ENCODE assay signal across 11 cellular contexts in the genomic region with DNA sequence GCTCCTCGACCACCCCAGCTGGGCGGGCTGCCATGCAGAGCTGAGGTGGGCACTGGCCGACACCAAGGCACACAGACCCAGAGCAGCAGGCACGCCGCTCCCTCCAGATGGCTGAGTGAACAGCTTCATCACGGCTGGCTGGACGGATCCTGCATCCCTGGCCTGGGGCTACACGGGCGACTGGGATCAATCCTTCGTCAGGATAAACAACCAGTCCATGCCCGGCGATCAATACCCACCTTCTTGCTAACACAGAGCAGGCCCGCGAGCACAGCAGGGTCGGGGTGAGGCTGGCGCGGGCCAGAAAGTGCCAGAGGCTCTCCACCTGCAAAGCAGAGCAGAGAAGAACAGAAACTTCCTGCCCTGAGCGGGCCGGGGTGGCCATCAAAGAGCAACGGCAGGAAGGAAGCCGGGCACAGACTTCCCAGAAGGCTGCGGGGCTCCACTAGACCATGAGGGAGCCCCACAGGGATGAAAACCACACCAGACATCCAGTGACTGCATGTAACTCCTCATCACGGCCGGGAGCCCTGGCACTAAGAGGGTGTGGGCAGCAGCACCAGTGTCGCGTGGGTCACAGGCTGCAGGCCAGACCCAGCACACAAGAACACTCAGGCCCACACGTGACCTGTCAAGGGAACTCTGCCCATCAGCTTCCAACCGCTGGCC.
DNase-seq lines count a peak whose midpoint lies in the region; ATAC-seq lines count a peak whose summit lies in the region.
"Had no signal": no experiment of that assay in that cellular context is flagged by ENCODE, and none has a peak within 500 bp of the region (broad histone marks: within the 10 kb centered on the region; RNA-seq: fewer than 3 reads in every experiment).

No MANE protein-coding gene starts in this region.

- peak overlapping the region; percentile 80 for H3K27ac Mint-ChIP-seq in activated naive CD4-positive, alpha-beta T cell treated with anti-CD3 and anti-CD28 coated beads, Interleukin-2, amount 50 U/mL, for 24 hours

- no peaks in the 10 kb centered on the region for H3K27me3 Mint-ChIP-seq in activated naive CD4-positive, alpha-beta T cell treated with anti-CD3 and anti-CD28 coated beads, Interleukin-2, amount 50 U/mL, for 24 hours

- peaks cover 39% of the 10 kb centered on the region for H3K4me1 Mint-ChIP-seq in activated naive CD4-positive, alpha-beta T cell treated with anti-CD3 and anti-CD28 coated beads, Interleukin-2, amount 50 U/mL, for 24 hours

- peak overlapping the region; percentile 78 for H3K4me3 Mint-ChIP-seq in activated naive CD4-positive, alpha-beta T cell treated with anti-CD3 and anti-CD28 coated beads, Interleukin-2, amount 50 U/mL, for 24 hours

- H3K4me3 ChIP-seq in Jurkat, Clone E6-1 (ENCODE audit: low read length): peak overlapping the region; percentile 64

- H3K36me3 Mint-ChIP-seq in activated naive CD4-positive, alpha-beta T cell treated with anti-CD3 and anti-CD28 coated beads, Interleukin-2, amount 50 U/mL, for 24 hours: no peaks in the 10 kb centered on the region

- ATAC-seq in HG03039 (IDR thresholded peaks at IDR 0.05; ENCODE audit: unreplicated experiment): no peak
- ATAC-seq: esophagus mucosa had no signal

- DNase-seq in Jurkat, Clone E6-1 (ENCODE audit: low read depth, low spot score): peak; percentile 82
- peak; percentile 29 for DNase-seq in activated CD4-positive, alpha-beta T cell treated with anti-CD3 and anti-CD28 coated beads for 48 hours
- peak; percentile 2 for DNase-seq in stimulated activated CD4-positive, alpha-beta T cell treated with anti-CD3 and anti-CD28 coated beads, Interleukin-2, amount 100 ng/mL, for 4 hours (ENCODE audit: low read depth)
- DNase-seq in DMS 273 (lab: John Stamatoyannopoulos, UW; ENCODE audit: unreplicated experiment): no peak
- no peak for DNase-seq in NOMO-1 treated with DMSO at 0.1 percent for 48 hours (lab: John Stamatoyannopoulos, UW; ENCODE audit: unreplicated experiment)
- DNase-seq in globus pallidus (ENCODE audit: low spot score): no peak
- DNase-seq: cerebellar nuclear complex, NCI-H345 had no signal

- H3K9me3 Mint-ChIP-seq in activated naive CD4-positive, alpha-beta T cell treated with anti-CD3 and anti-CD28 coated beads, Interleukin-2, amount 50 U/mL, for 24 hours: no peaks in the 10 kb centered on the region

Comparison
In these comparisons a context has a peak if more than half of its experiments do, and no peak if none do; other contexts are left out.
1. DNase-seq: peak in Jurkat, Clone E6-1 (single experiment), activated CD4-positive, alpha-beta T cell treated with anti-CD3 and anti-CD28 coated beads for 48 hours (single experiment) and stimulated activated CD4-positive, alpha-beta T cell treated with anti-CD3 and anti-CD28 coated beads, Interleukin-2, amount 100 ng/mL, for 4 hours (single experiment); none in DMS 273 (single experiment), NOMO-1 treated with DMSO at 0.1 percent for 48 hours (single experiment) and globus pallidus (single experiment).